Comparison of ENCODE assay signal across 8 cellular contexts in genomic region chr18:32072321-32072720, GRCh38. TPM values are rescaled to one million over a fixed set of nuclear protein-coding genes. Genes with fewer than 3 reads are reported as not detected.
DNase-seq lines count a peak whose midpoint lies in the region; ATAC-seq and TF ChIP-seq lines count a peak whose summit lies in the region.

No MANE protein-coding gene starts in this region.

- H3K4me1 Mint-ChIP-seq in activated CD4-positive, alpha-beta T cell treated with anti-CD3 and anti-CD28 coated beads, Interleukin-2, amount 10 ng/mL, durations not matched to agents 7 days and 5 days, result peaks cover 36% of the 10 kb centered on the region

- H3K27ac ChIP-seq in C4-2B (no peak overlapping the region), OCI-LY7 (ENCODE audit: low read depth, low read length, poor library complexity, severe bottlenecking) (no peak overlapping the region)

- peaks cover 64% of the 10 kb centered on the region for H3K36me3 Mint-ChIP-seq in activated CD4-positive, alpha-beta T cell treated with anti-CD3 and anti-CD28 coated beads, Interleukin-2, amount 10 ng/mL, durations not matched to agents 7 days and 5 days (ENCODE audit: low read depth)

- H3K4me3 Mint-ChIP-seq in activated CD4-positive, alpha-beta T cell treated with anti-CD3 and anti-CD28 coated beads, Interleukin-2, amount 10 ng/mL, durations not matched to agents 7 days and 5 days, result no peak overlapping the region

- no peak overlapping the region for H3K27ac Mint-ChIP-seq in activated CD4-positive, alpha-beta T cell treated with anti-CD3 and anti-CD28 coated beads, Interleukin-2, amount 10 ng/mL, durations not matched to agents 7 days and 5 days

- no TSS peak for BruUV-seq in OCI-LY7 (replicated peaks; lab: Mats Ljungman, UMichigan)

- no peaks in the 10 kb centered on the region for H3K9me3 Mint-ChIP-seq in activated CD4-positive, alpha-beta T cell treated with anti-CD3 and anti-CD28 coated beads, Interleukin-2, amount 10 ng/mL, durations not matched to agents 7 days and 5 days

- no peaks in the 10 kb centered on the region for H3K9me3 ChIP-seq in OCI-LY7 (ENCODE audit: low read length)

- no peak overlapping the region for H3K4me3 ChIP-seq in OCI-LY7 (ENCODE audit: low read depth, low read length, poor library complexity, severe bottlenecking)

- no peaks in the 10 kb centered on the region for H3K79me2 ChIP-seq in OCI-LY7 (ENCODE audit: insufficient read depth, low read depth, low read length)

- no peaks in the 10 kb centered on the region for H3K9me2 ChIP-seq in OCI-LY7 (ENCODE audit: insufficient read depth, low read length)

- H3K27me3 Mint-ChIP-seq in activated CD4-positive, alpha-beta T cell treated with anti-CD3 and anti-CD28 coated beads, Interleukin-2, amount 10 ng/mL, durations not matched to agents 7 days and 5 days, result no peaks in the 10 kb centered on the region

- no peaks in the 10 kb centered on the region for H4K20me1 ChIP-seq in OCI-LY7 (ENCODE audit: insufficient read depth, low read length)

- no peak overlapping the region for H3K4me2 ChIP-seq in OCI-LY7 (ENCODE audit: low read length)

- CTCF ChIA-PET in OCI-LY7 (lab: Charles Lee; ENCODE audit: unreplicated experiment), result no interaction called here
- CTCF ChIA-PET in activated CD4-positive, alpha-beta T cell treated with anti-CD3 and anti-CD28 coated beads, Interleukin-2, amount 10 ng/mL, durations not matched to agents 7 days and 5 days (lab: Charles Lee), result interaction anchor here (0.6 to 2.0 kb wide), 10 partner anchors 10 to 54 kb away, joined by 3 to 14 read pairs (median 3); partner anchors contain the start of gene RNF125

- TF ChIP-seq CTCF in C4-2B (conservative IDR thresholded peaks at IDR 0.05) (peak; percentile 67), OCI-LY7 (conservative IDR thresholded peaks at IDR 0.05; ENCODE audit: low read length) (peak; percentile 67)

- ATAC-seq in GM19043 (IDR thresholded peaks at IDR 0.05; ENCODE audit: low read depth, unreplicated experiment) (peak; percentile 70), HG02840 (IDR thresholded peaks at IDR 0.05; ENCODE audit: low FRiP score, unreplicated experiment) (no peak), HG02973 (IDR thresholded peaks at IDR 0.05; ENCODE audit: unreplicated experiment) (no peak), GM18520 (IDR thresholded peaks at IDR 0.05; ENCODE audit: unreplicated experiment) (no peak)

- intact Hi-C loops in OCI-LY7 (cut with micrococcal nuclease; ENCODE audit: unreplicated experiment), result no loop called here

- POLR2A ChIA-PET in OCI-LY7 (lab: Charles Lee), result interaction anchor here (0.5 to 1.1 kb wide), 4 partner anchors 25 to 98 kb away, joined by 3 to 5 read pairs (median 4); no protein-coding TSS in a partner anchor
- POLR2A ChIA-PET in activated CD4-positive, alpha-beta T cell treated with anti-CD3 and anti-CD28 coated beads, Interleukin-2, amount 10 ng/mL, durations not matched to agents 7 days and 5 days (lab: Charles Lee), result no interaction called here

- no peaks in the 10 kb centered on the region for H3K4me1 ChIP-seq in OCI-LY7 (ENCODE audit: insufficient read depth, low read length, poor library complexity, severe bottlenecking)

- no peaks in the 10 kb centered on the region for H3K36me3 ChIP-seq in OCI-LY7 (ENCODE audit: insufficient read depth, low read length)

- H2AFZ ChIP-seq in OCI-LY7 (ENCODE audit: low read length), result no peak overlapping the region

- peak; percentile 13 for DNase-seq in OCI-LY7 (ENCODE audit: low spot score)
- peak; percentile 33 for DNase-seq in globus pallidus (ENCODE audit: low spot score)
- no peak for DNase-seq in activated CD4-positive, alpha-beta T cell treated with anti-CD3 and anti-CD28 coated beads, Interleukin-2, amount 10 ng/mL, durations not matched to agents 7 days and 5 days

RNA-seq across cellular contexts. Expression of gene RNF138, which starts 19.4 kb away (rescaled TPM):
- 17.5 and 25.8 TPM in 2 replicates for total RNA-seq in OCI-LY7 (2014; rRNA removed; shearing (Covaris generic))
- 32.7 and 39.1 TPM in 2 replicates for total RNA-seq in OCI-LY7 (2022)
- 10 to 100 TPM; 67.7 to 77.4 TPM for total RNA-seq in activated CD4-positive, alpha-beta T cell treated with anti-CD3 and anti-CD28 coated beads, Interleukin-2, amount 10 ng/mL, durations not matched to agents 7 days and 5 days

RNA-seq across cellular contexts. Expression of gene RNF125, which starts 53.7 kb away (rescaled TPM):
- total RNA-seq in OCI-LY7 (2014; rRNA removed; shearing (Covaris generic)), result 1.2 TPM in 2 replicates
- total RNA-seq in OCI-LY7 (2022), result 2.2 and 3.2 TPM in 2 replicates
- 10 to 100 TPM; 35.6 to 36.0 TPM for total RNA-seq in activated CD4-positive, alpha-beta T cell treated with anti-CD3 and anti-CD28 coated beads, Interleukin-2, amount 10 ng/mL, durations not matched to agents 7 days and 5 days

Comparison
In these comparisons a context has a peak if more than half of its experiments do, and no peak if none do; other contexts are left out.
1. RNA of gene RNF125, which starts 53.7 kb away (total RNA-seq): 35.6 to 36.0 TPM in activated CD4-positive, alpha-beta T cell treated with anti-CD3 and anti-CD28 coated beads, Interleukin-2, amount 10 ng/mL, durations not matched to agents 7 days and 5 days; 1.2 to 3.2 TPM in OCI-LY7; every median in the first group is over 4 times any median in the second.